ENCODE assay signal across 8 cellular contexts in the genomic region with DNA sequence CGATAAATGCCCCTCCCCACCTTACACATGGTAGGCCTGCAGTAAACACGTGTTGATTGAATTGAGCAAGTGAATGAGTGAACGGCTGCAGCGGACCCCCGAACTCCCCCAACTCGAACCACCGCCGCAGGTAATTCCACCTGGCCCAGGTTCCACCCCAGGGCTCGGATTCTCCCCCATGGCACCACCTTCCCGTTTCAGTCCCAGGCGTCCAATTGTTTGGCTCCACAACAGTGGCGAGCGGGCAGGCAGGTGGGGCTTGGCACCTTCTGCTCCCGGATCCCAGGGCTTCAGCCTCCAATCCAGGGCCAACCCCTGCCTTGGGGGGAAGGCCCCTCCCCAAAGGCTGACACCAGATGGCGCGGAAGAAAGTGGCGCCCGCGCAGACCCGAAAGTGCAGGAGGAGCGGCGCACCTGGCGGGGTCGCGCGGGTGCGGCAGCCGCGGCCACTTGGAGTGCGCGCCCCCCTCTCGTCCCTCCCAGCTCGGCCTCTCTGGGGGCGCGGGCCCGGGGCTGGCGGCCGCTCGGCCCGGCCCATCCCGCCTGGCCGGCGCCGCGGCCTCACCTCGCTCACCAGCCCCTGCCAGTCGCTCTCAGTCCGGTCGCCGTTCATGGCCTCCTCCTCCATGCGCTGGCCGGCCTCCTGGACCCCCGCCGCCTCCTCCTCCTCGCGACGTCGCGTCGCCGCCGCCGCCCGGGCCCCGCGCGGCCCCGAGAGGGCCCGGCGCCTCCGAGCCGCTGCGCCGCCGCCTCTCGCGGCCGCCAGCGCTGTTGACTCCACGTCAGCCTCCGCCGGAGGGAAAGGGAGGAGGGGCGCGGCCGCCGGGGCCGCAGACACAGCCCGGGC. TPM values are rescaled to one million over a fixed set of nuclear protein-coding genes. Genes with fewer than 3 reads are reported as not detected.
A peak's percentile ranks its signal among the peaks of the same experiment; 100 is the strongest.
DNase-seq lines count a peak whose midpoint lies in the region; ATAC-seq and TF ChIP-seq lines count a peak whose summit lies in the region.

A gene (minus strand): TSS at position 791 of the 847 bp plus-strand sequence. CDS start 178 bp downstream, at position 613.

- POLR2A ChIA-PET in activated CD4-positive, alpha-beta T cell treated with anti-CD3 and anti-CD28 coated beads for 36 hours (lab: Charles Lee) = no interaction called here
- POLR2A ChIA-PET in HEK293T (lab: Yijun Ruan, JAX) = no interaction called here

- H3K27me3 Mint-ChIP-seq in activated CD4-positive, alpha-beta T cell treated with anti-CD3 and anti-CD28 coated beads for 36 hours = peaks cover 34% of the 10 kb centered on the region
- peaks cover 24% of the 10 kb centered on the region for H3K27me3 Mint-ChIP-seq in activated T-helper 1 cell treated with anti-CD3 and anti-CD28 coated beads, Interleukin-12 subunit alpha, Interleukin-12 subunit beta, Interleukin-2, Interleukin-4 antibody, amounts not matched to agents 30 ng/mL and 10 ng/mL and 1 ng/mL, durations not matched to agents 14 hours and 24 hours and 36 hours (ENCODE audit: insufficient read depth)
- peaks cover 29 to 41% of the 10 kb centered on the region in 2 donors for H3K27me3 Mint-ChIP-seq in natural killer cell (ENCODE audit: low read depth in 2 of 2)

- no peak within 1 kb of the TSS for H3K27ac Mint-ChIP-seq in activated CD4-positive, alpha-beta T cell treated with anti-CD3 and anti-CD28 coated beads for 36 hours
- H3K27ac Mint-ChIP-seq in activated T-helper 1 cell treated with anti-CD3 and anti-CD28 coated beads, Interleukin-12 subunit alpha, Interleukin-12 subunit beta, Interleukin-2, Interleukin-4 antibody, amounts not matched to agents 30 ng/mL and 10 ng/mL and 1 ng/mL, durations not matched to agents 14 hours and 24 hours and 36 hours = no peak within 1 kb of the TSS
- H3K27ac Mint-ChIP-seq in natural killer cell = no peak within 1 kb of the TSS

- DNase-seq in activated CD4-positive, alpha-beta T cell treated with anti-CD3 and anti-CD28 coated beads for 36 hours = peak; percentile 29
- no peak for DNase-seq in activated CD4-positive, alpha-beta T cell treated with anti-CD3 and anti-CD28 coated beads, Interleukin-2, amount 50 U/mL, for 1 hour
- DNase-seq in NCI-H2029 (lab: John Stamatoyannopoulos, UW) = peak; percentile 86
- DNase-seq in activated T-helper 1 cell treated with anti-CD3 and anti-CD28 coated beads, Interleukin-12 subunit alpha, Interleukin-12 subunit beta, Interleukin-2, Interleukin-4 antibody, amounts not matched to agents 30 ng/mL and 10 ng/mL and 1 ng/mL, durations not matched to agents 14 hours and 24 hours and 36 hours (ENCODE audit: low spot score) = no peak
- DNase-seq in germinal center (ENCODE audit: low spot score) = peak; percentile 71
- DNase-seq in natural killer cell = no peak
- no peak for DNase-seq in middle frontal gyrus (ENCODE audit: extremely low spot score, low spot score)
- no peak for DNase-seq in HEK293T (ENCODE audit: extremely low spot score)

- no peaks in the 10 kb centered on the region for H3K36me3 Mint-ChIP-seq in activated CD4-positive, alpha-beta T cell treated with anti-CD3 and anti-CD28 coated beads for 36 hours (ENCODE audit: low read depth)
- peaks cover 2% of the 10 kb centered on the region for H3K36me3 Mint-ChIP-seq in activated T-helper 1 cell treated with anti-CD3 and anti-CD28 coated beads, Interleukin-12 subunit alpha, Interleukin-12 subunit beta, Interleukin-2, Interleukin-4 antibody, amounts not matched to agents 30 ng/mL and 10 ng/mL and 1 ng/mL, durations not matched to agents 14 hours and 24 hours and 36 hours (ENCODE audit: low read depth)
- H3K36me3 Mint-ChIP-seq in natural killer cell = peaks cover 9% of the 10 kb centered on the region

- no peak for TF ChIP-seq CTCF in natural killer cell (IDR thresholded peaks at IDR 0.05)

- H3K9me3 Mint-ChIP-seq in activated CD4-positive, alpha-beta T cell treated with anti-CD3 and anti-CD28 coated beads for 36 hours (ENCODE audit: low read depth) = peaks cover 6% of the 10 kb centered on the region
- peaks cover 8% of the 10 kb centered on the region for H3K9me3 Mint-ChIP-seq in activated T-helper 1 cell treated with anti-CD3 and anti-CD28 coated beads, Interleukin-12 subunit alpha, Interleukin-12 subunit beta, Interleukin-2, Interleukin-4 antibody, amounts not matched to agents 30 ng/mL and 10 ng/mL and 1 ng/mL, durations not matched to agents 14 hours and 24 hours and 36 hours
- peaks cover 2 to 4% of the 10 kb centered on the region in 2 donors for H3K9me3 Mint-ChIP-seq in natural killer cell

- CTCF ChIA-PET in activated CD4-positive, alpha-beta T cell treated with anti-CD3 and anti-CD28 coated beads for 36 hours (lab: Charles Lee) = no interaction called here
- CTCF ChIA-PET in HEK293T (lab: Yijun Ruan, JAX) = no interaction called here

- H3K4me3 Mint-ChIP-seq in activated CD4-positive, alpha-beta T cell treated with anti-CD3 and anti-CD28 coated beads for 36 hours = no peak within 1 kb of the TSS
- peak within 1 kb of the TSS; percentile 68 for H3K4me3 Mint-ChIP-seq in activated T-helper 1 cell treated with anti-CD3 and anti-CD28 coated beads, Interleukin-12 subunit alpha, Interleukin-12 subunit beta, Interleukin-2, Interleukin-4 antibody, amounts not matched to agents 30 ng/mL and 10 ng/mL and 1 ng/mL, durations not matched to agents 14 hours and 24 hours and 36 hours
- peak within 1 kb of the TSS; percentile 76 for H3K4me3 Mint-ChIP-seq in natural killer cell

- intact Hi-C loops in activated CD4-positive, alpha-beta T cell treated with anti-CD3 and anti-CD28 coated beads for 36 hours (cut with DNase I, micrococcal nuclease) = no loop called here
- intact Hi-C loops in activated T-helper 1 cell treated with anti-CD3 and anti-CD28 coated beads, Interleukin-12 subunit alpha, Interleukin-12 subunit beta, Interleukin-2, Interleukin-4 antibody, amounts not matched to agents 30 ng/mL and 10 ng/mL and 1 ng/mL, durations not matched to agents 14 hours and 24 hours and 36 hours (cut with micrococcal nuclease) = no loop called here
- intact Hi-C loops in natural killer cell (cut with micrococcal nuclease) = no loop called here

- peak; percentile 65 for ATAC-seq in activated CD4-positive, alpha-beta T cell treated with anti-CD3 and anti-CD28 coated beads for 36 hours
- ATAC-seq in natural killer cell = peak in 1 of 3 donors; percentile 55

- H3K4me1 Mint-ChIP-seq in activated CD4-positive, alpha-beta T cell treated with anti-CD3 and anti-CD28 coated beads for 36 hours = peaks cover 2% of the 10 kb centered on the region
- H3K4me1 Mint-ChIP-seq in activated T-helper 1 cell treated with anti-CD3 and anti-CD28 coated beads, Interleukin-12 subunit alpha, Interleukin-12 subunit beta, Interleukin-2, Interleukin-4 antibody, amounts not matched to agents 30 ng/mL and 10 ng/mL and 1 ng/mL, durations not matched to agents 14 hours and 24 hours and 36 hours (ENCODE audit: low read depth) = no peaks in the 10 kb centered on the region
- peaks cover 0 to 5% of the 10 kb centered on the region in 2 donors for H3K4me1 Mint-ChIP-seq in natural killer cell

TF ChIP-seq in HEK293T, 16 proteins besides CTCF, POLR2A, EP300 and RAD21:
- no peak for TF ChIP-seq ARNT (IDR thresholded peaks at IDR 0.05)
- TF ChIP-seq NFRKB (IDR thresholded peaks at IDR 0.05) = no peak
- no peak for TF ChIP-seq FOXM1 (IDR thresholded peaks at IDR 0.05; ENCODE audit: borderline replicate concordance)
- no peak for TF ChIP-seq BHLHE40 (IDR thresholded peaks at IDR 0.05; ENCODE audit: borderline replicate concordance)
- TF ChIP-seq, protein P1, sequence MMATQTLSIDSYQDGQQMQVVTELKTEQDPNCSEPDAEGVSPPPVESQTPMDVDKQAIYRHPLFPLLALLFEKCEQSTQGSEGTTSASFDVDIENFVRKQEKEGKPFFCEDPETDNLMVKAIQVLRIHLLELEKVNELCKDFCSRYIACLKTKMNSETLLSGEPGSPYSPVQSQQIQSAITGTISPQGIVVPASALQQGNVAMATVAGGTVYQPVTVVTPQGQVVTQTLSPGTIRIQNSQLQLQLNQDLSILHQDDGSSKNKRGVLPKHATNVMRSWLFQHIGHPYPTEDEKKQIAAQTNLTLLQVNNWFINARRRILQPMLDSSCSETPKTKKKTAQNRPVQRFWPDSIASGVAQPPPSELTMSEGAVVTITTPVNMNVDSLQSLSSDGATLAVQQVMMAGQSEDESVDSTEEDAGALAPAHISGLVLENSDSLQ (IDR thresholded peaks at IDR 0.05) = no peak
- TF ChIP-seq L3MBTL2 (conservative IDR thresholded peaks at IDR 0.05) = no peak
- no peak for TF ChIP-seq CTBP1 (IDR thresholded peaks at IDR 0.05; ENCODE audit: borderline replicate concordance)
- TF ChIP-seq ELF4 (IDR thresholded peaks at IDR 0.05) = no peak
- TF ChIP-seq FOXK2 (IDR thresholded peaks at IDR 0.05) = no peak
- no peak for TF ChIP-seq FOXA1 (IDR thresholded peaks at IDR 0.05)
- no peak for TF ChIP-seq LEF1 (IDR thresholded peaks at IDR 0.05; ENCODE audit: borderline replicate concordance)
- TF ChIP-seq SUZ12 (IDR thresholded peaks at IDR 0.05) = no peak
- TF ChIP-seq SP1 (IDR thresholded peaks at IDR 0.05) = no peak
- no peak for TF ChIP-seq ZNF384 (IDR thresholded peaks at IDR 0.05)
- TF ChIP-seq HDGF (IDR thresholded peaks at IDR 0.05; ENCODE audit: borderline replicate concordance) = no peak

RNA-seq across cellular contexts. Expression of the gene that starts here (rescaled TPM):
- total RNA-seq in activated CD4-positive, alpha-beta T cell treated with anti-CD3 and anti-CD28 coated beads for 36 hours = under 1 TPM; 0.14 to 0.16 TPM
- total RNA-seq in activated T-helper 1 cell treated with anti-CD3 and anti-CD28 coated beads, Interleukin-12 subunit alpha, Interleukin-12 subunit beta, Interleukin-2, Interleukin-4 antibody, amounts not matched to agents 30 ng/mL and 10 ng/mL and 1 ng/mL, durations not matched to agents 14 hours and 24 hours and 36 hours = not detected in 2 replicates
- total RNA-seq in natural killer cell = under 1 TPM; 0.14 to 0.86 (median 0.43) TPM

Comparison
In these comparisons a context has a peak if more than half of its experiments do, and no peak if none do; other contexts are left out.
1. Peak in DNase-seq and ATAC-seq in activated CD4-positive, alpha-beta T cell treated with anti-CD3 and anti-CD28 coated beads for 36 hours; RNA of the gene not detected or under 1 TPM.
2. DNase-seq: peak in NCI-H2029 (single experiment) and germinal center (single experiment); none in activated CD4-positive, alpha-beta T cell treated with anti-CD3 and anti-CD28 coated beads, Interleukin-2, amount 50 U/mL, for 1 hour (single experiment), activated T-helper 1 cell treated with anti-CD3 and anti-CD28 coated beads, Interleukin-12 subunit alpha, Interleukin-12 subunit beta, Interleukin-2, Interleukin-4 antibody, amounts not matched to agents 30 ng/mL and 10 ng/mL and 1 ng/mL, durations not matched to agents 14 hours and 24 hours and 36 hours (single experiment), natural killer cell (single experiment), middle frontal gyrus (single experiment) and HEK293T (single experiment).